In genomic region chr9:131502781-131503625, GRCh38 we compare ENCODE assay signal across 1 cellular context.
TF ChIP-seq lines count a peak whose summit lies in the region.

POMT1 (plus strand) TSS chr9:131502918; CDS start chr9:131504219, 1,301 bp downstream.

TF ChIP-seq in HepG2, 621 proteins besides CTCF, POLR2A, EP300 and RAD21 (continued from another document and continues in another):
- peak; percentile 20; the same call in 1 of the 2 replicates for TF ChIP-seq LBX2 (CRISPR knock-in tag; IDR thresholded peaks at IDR 0.05; ENCODE audit: borderline replicate concordance)
- TF ChIP-seq, protein P1, sequence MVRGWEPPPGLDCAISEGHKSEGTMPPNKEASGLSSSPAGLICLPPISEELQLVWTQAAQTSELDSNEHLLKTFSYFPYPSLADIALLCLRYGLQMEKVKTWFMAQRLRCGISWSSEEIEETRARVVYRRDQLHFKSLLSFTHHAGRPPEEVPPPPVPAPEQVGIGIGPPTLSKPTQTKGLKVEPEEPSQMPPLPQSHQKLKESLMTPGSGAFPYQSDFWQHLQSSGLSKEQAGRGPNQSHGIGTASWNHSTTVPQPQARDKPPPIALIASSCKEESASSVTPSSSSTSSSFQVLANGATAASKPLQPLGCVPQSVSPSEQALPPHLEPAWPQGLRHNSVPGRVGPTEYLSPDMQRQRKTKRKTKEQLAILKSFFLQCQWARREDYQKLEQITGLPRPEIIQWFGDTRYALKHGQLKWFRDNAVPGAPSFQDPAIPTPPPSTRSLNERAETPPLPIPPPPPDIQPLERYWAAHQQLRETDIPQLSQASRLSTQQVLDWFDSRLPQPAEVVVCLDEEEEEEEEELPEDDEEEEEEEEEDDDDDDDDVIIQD (CRISPR knock-in tag; IDR thresholded peaks at IDR 0.05; ENCODE audit: low read depth): 0 out of 2 replicates have a peak, but pooled peaks have one; percentile 32
- TF ChIP-seq IKZF5 (CRISPR knock-in tag; IDR thresholded peaks at IDR 0.05): peak; percentile 64; the same call in 1 of the 2 replicates
- peak; percentile 70 for TF ChIP-seq DBP (CRISPR knock-in tag; IDR thresholded peaks at IDR 0.05; ENCODE audit: not compliant biosample characterization)
- TF ChIP-seq, protein P2, sequence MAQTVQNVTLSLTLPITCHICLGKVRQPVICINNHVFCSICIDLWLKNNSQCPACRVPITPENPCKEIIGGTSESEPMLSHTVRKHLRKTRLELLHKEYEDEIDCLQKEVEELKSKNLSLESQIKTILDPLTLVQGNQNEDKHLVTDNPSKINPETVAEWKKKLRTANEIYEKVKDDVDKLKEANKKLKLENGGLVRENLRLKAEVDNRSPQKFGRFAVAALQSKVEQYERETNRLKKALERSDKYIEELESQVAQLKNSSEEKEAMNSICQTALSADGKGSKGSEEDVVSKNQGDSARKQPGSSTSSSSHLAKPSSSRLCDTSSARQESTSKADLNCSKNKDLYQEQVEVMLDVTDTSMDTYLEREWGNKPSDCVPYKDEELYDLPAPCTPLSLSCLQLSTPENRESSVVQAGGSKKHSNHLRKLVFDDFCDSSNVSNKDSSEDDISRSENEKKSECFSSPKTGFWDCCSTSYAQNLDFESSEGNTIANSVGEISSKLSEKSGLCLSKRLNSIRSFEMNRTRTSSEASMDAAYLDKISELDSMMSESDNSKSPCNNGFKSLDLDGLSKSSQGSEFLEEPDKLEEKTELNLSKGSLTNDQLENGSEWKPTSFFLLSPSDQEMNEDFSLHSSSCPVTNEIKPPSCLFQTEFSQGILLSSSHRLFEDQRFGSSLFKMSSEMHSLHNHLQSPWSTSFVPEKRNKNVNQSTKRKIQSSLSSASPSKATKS (CRISPR knock-in tag; IDR thresholded peaks at IDR 0.05): no peak
- TF ChIP-seq GZF1 (CRISPR knock-in tag; IDR thresholded peaks at IDR 0.05): no peak
- TF ChIP-seq YEATS4 (CRISPR knock-in tag; IDR thresholded peaks at IDR 0.05; ENCODE audit: borderline replicate concordance): peak; percentile 78
- TF ChIP-seq KDM2A (CRISPR knock-in tag; IDR thresholded peaks at IDR 0.05; ENCODE audit: borderline replicate concordance, low read depth): peak; percentile 100
- TF ChIP-seq, protein P3, sequence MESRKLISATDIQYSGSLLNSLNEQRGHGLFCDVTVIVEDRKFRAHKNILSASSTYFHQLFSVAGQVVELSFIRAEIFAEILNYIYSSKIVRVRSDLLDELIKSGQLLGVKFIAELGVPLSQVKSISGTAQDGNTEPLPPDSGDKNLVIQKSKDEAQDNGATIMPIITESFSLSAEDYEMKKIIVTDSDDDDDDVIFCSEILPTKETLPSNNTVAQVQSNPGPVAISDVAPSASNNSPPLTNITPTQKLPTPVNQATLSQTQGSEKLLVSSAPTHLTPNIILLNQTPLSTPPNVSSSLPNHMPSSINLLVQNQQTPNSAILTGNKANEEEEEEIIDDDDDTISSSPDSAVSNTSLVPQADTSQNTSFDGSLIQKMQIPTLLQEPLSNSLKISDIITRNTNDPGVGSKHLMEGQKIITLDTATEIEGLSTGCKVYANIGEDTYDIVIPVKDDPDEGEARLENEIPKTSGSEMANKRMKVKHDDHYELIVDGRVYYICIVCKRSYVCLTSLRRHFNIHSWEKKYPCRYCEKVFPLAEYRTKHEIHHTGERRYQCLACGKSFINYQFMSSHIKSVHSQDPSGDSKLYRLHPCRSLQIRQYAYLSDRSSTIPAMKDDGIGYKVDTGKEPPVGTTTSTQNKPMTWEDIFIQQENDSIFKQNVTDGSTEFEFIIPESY (CRISPR knock-in tag; IDR thresholded peaks at IDR 0.05): 0 out of 2 replicates have a peak, but pooled peaks have one; percentile 40
- TF ChIP-seq NFYB (CRISPR knock-in tag; IDR thresholded peaks at IDR 0.05): peak; percentile 27; the same call in 1 of the 2 replicates
- TF ChIP-seq HNF1B (CRISPR knock-in tag; IDR thresholded peaks at IDR 0.05): peak; percentile 85
- TF ChIP-seq ZNF616 (CRISPR knock-in tag; IDR thresholded peaks at IDR 0.05; ENCODE audit: low read depth): 0 out of 2 replicates have a peak, but pooled peaks have one; percentile 40
- peak; percentile 67; the same call in 1 of the 2 replicates for TF ChIP-seq ZNF547 (CRISPR knock-in tag; IDR thresholded peaks at IDR 0.05)
- TF ChIP-seq, protein P4, sequence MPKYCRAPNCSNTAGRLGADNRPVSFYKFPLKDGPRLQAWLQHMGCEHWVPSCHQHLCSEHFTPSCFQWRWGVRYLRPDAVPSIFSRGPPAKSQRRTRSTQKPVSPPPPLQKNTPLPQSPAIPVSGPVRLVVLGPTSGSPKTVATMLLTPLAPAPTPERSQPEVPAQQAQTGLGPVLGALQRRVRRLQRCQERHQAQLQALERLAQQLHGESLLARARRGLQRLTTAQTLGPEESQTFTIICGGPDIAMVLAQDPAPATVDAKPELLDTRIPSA (CRISPR knock-in tag; IDR thresholded peaks at IDR 0.05; ENCODE audit: borderline replicate concordance): 0 out of 2 replicates have a peak, but pooled peaks have one; percentile 39
- no peak for TF ChIP-seq FOXM1 (CRISPR knock-in tag; IDR thresholded peaks at IDR 0.05)
- TF ChIP-seq, protein P5, sequence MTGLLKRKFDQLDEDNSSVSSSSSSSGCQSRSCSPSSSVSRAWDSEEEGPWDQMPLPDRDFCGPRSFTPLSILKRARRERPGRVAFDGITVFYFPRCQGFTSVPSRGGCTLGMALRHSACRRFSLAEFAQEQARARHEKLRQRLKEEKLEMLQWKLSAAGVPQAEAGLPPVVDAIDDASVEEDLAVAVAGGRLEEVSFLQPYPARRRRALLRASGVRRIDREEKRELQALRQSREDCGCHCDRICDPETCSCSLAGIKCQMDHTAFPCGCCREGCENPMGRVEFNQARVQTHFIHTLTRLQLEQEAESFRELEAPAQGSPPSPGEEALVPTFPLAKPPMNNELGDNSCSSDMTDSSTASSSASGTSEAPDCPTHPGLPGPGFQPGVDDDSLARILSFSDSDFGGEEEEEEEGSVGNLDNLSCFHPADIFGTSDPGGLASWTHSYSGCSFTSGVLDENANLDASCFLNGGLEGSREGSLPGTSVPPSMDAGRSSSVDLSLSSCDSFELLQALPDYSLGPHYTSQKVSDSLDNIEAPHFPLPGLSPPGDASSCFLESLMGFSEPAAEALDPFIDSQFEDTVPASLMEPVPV (CRISPR knock-in tag; IDR thresholded peaks at IDR 0.05): peak; percentile 87; the same call in 1 of the 2 replicates
- TF ChIP-seq FIP1L1 (IDR thresholded peaks at IDR 0.05; ENCODE audit: borderline replicate concordance, insufficient read depth, low read depth, low read length): no peak
- TF ChIP-seq, protein P6, sequence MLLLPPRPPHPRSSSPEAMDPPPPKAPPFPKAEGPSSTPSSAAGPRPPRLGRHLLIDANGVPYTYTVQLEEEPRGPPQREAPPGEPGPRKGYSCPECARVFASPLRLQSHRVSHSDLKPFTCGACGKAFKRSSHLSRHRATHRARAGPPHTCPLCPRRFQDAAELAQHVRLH (CRISPR knock-in tag; IDR thresholded peaks at IDR 0.05; ENCODE audit: borderline replicate concordance, low read depth): peak; percentile 53; the same call in 1 of the 2 replicates
- TF ChIP-seq, protein P7, sequence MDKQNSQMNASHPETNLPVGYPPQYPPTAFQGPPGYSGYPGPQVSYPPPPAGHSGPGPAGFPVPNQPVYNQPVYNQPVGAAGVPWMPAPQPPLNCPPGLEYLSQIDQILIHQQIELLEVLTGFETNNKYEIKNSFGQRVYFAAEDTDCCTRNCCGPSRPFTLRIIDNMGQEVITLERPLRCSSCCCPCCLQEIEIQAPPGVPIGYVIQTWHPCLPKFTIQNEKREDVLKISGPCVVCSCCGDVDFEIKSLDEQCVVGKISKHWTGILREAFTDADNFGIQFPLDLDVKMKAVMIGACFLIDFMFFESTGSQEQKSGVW (CRISPR knock-in tag; IDR thresholded peaks at IDR 0.05; ENCODE audit: borderline replicate concordance): no peak
- peak; percentile 90 for TF ChIP-seq ZFP36L1 (CRISPR knock-in tag; IDR thresholded peaks at IDR 0.05)
- no peak for TF ChIP-seq ELF4 (CRISPR knock-in tag; IDR thresholded peaks at IDR 0.05; ENCODE audit: borderline replicate concordance)
- 0 out of 2 replicates have a peak, but pooled peaks have one; percentile 64 for TF ChIP-seq ZNF83 (CRISPR knock-in tag; IDR thresholded peaks at IDR 0.05; ENCODE audit: borderline replicate concordance)
- peak; percentile 87; the same call in 1 of the 2 replicates for TF ChIP-seq YEATS2 (CRISPR knock-in tag; IDR thresholded peaks at IDR 0.05; ENCODE audit: borderline replicate concordance)
- TF ChIP-seq RXRB (CRISPR knock-in tag; IDR thresholded peaks at IDR 0.05; ENCODE audit: borderline replicate concordance): peak; percentile 62
- peak; percentile 40; the same call in 1 of the 2 replicates for TF ChIP-seq SOX5 (CRISPR knock-in tag; IDR thresholded peaks at IDR 0.05; ENCODE audit: borderline replicate concordance)
- TF ChIP-seq NFIC (IDR thresholded peaks at IDR 0.05; ENCODE audit: low read length): no peak
- TF ChIP-seq FOXP4 (CRISPR knock-in tag; IDR thresholded peaks at IDR 0.05): peak; percentile 43; the same call in 1 of the 2 replicates
- peak; percentile 97 for TF ChIP-seq AGO2 (optimal IDR thresholded peaks at IDR 0.05; ENCODE audit: low read depth, low read length)
- TF ChIP-seq KDM6A (CRISPR knock-in tag; IDR thresholded peaks at IDR 0.05; ENCODE audit: low read depth): no peak; the same call in 1 of the 2 replicates
- peak; percentile 48; the same call in 1 of the 2 replicates for TF ChIP-seq TBX3 (IDR thresholded peaks at IDR 0.05; ENCODE audit: borderline replicate concordance)
- peak; percentile 63 for TF ChIP-seq ZNF556 (CRISPR knock-in tag; IDR thresholded peaks at IDR 0.05; ENCODE audit: borderline replicate concordance)
- TF ChIP-seq ZNF552 (CRISPR knock-in tag; IDR thresholded peaks at IDR 0.05; ENCODE audit: borderline replicate concordance): peak; percentile 17; the same call in 1 of the 2 replicates
- TF ChIP-seq GFI1 (CRISPR knock-in tag; IDR thresholded peaks at IDR 0.05; ENCODE audit: borderline replicate concordance): peak; percentile 76
- 0 out of 2 replicates have a peak, but pooled peaks have one; percentile 73 for TF ChIP-seq ZNF569 (CRISPR knock-in tag; IDR thresholded peaks at IDR 0.05; ENCODE audit: borderline replicate concordance)
